ENCODE assay signal across 34 cellular contexts in the genomic region with DNA sequence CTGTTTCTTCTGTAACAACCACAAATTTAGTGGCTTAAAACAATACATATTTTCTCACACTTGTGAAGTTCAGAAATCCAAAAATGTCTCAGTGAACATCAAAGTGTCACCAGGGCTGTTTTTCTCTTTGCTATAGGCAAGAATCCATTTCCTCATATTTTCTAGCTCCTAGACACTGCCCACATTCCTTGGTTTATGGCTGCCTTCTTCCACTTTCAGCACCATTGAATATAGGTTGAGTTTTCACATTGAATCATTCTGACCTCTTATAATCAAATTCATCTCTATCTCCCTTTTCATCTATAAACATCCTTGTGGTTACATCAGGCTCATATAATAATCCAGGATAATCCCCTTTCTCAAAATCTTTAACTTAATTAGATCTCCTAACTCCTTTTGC. TPM values are rescaled to one million over a fixed set of nuclear protein-coding genes. Genes with fewer than 3 reads are reported as not detected.
"Had no signal": no experiment of that assay in that cellular context is flagged by ENCODE, and none has a peak within 500 bp of the region (broad histone marks: within the 10 kb centered on the region; RNA-seq: fewer than 3 reads in every experiment).

No MANE protein-coding gene starts in this region.

- H3K9me3 Mint-ChIP-seq: nephron; stimulated activated naive CD8-positive, alpha-beta T cell treated with anti-CD3 and anti-CD28 coated beads, Interleukin-15, amount 100 ng/mL, for 72 hours had no signal

- DNase-seq: naive thymus-derived CD4-positive, alpha-beta T cell; natural killer cell; nucleus accumbens; pancreas; psoas muscle; right cardiac atrium; right lobe of liver; sigmoid colon; spleen; stimulated activated CD4-positive, alpha-beta T cell treated with anti-CD3 and anti-CD28 coated beads, Interleukin-12 subunit alpha, Interleukin-12 subunit beta, amount 100 ng/mL, for 4 hours; stimulated activated CD4-positive, alpha-beta T cell treated with anti-CD3 and anti-CD28 coated beads, Interleukin-1b, Interleukin-23, amount 100 ng/mL, for 48 hours; stimulated activated CD4-positive, alpha-beta T cell treated with anti-CD3 and anti-CD28 coated beads, Interleukin-4, amount 100 ng/mL, for 1 hour; stimulated activated CD4-positive, alpha-beta T cell treated with anti-CD3 and anti-CD28 coated beads, Interleukin-4, amount 100 ng/mL, for 4 hours; stimulated activated CD8-positive, alpha-beta memory T cell treated with anti-CD3 and anti-CD28 coated beads, Interleukin-4, amount 100 ng/mL, for 48 hours; stimulated activated naive CD4-positive, alpha-beta T cell; stimulated activated naive CD8-positive, alpha-beta T cell treated with anti-CD3 and anti-CD28 coated beads, Interleukin-15, amount 100 ng/mL, for 72 hours; stimulated activated naive CD8-positive, alpha-beta T cell treated with anti-CD3 and anti-CD28 coated beads, Interleukin-15, Interleukin-2, amounts not matched to agents 100 U/mL and 50 U/mL, for 24 hours; substantia nigra; testis; tibial artery; transverse colon; upper lobe of left lung had no signal

- H3K4me3 Mint-ChIP-seq: naive thymus-derived CD4-positive, alpha-beta T cell; natural killer cell; nephron; stimulated activated memory B cell treated with anti-CD40 and anti-IgM and Interleukin-4, amounts not matched to agents 10 μg/mL and 1 μg/mL and 100 μg/mL, for 72 hours; stimulated activated naive CD8-positive, alpha-beta T cell treated with anti-CD3 and anti-CD28 coated beads, Interleukin-15, amount 100 ng/mL, for 72 hours had no signal

- H3K9me3 ChIP-seq: neutrophil, pancreas, psoas muscle, right lobe of liver, sigmoid colon, suprapubic skin, testis, tibial artery, transverse colon, upper lobe of left lung, vagina had no signal

- H3K27me3 ChIP-seq: neutrophil, pancreas, right lobe of liver, sigmoid colon, spleen, suprapubic skin, testis, tibial artery, transverse colon, upper lobe of left lung, vagina had no signal

- H3K27ac Mint-ChIP-seq: naive thymus-derived CD4-positive, alpha-beta T cell; natural killer cell; nephron; progenitor cell of endocrine pancreas; stimulated activated memory B cell treated with anti-CD40 and anti-IgM and Interleukin-4, amounts not matched to agents 10 μg/mL and 1 μg/mL and 100 μg/mL, for 72 hours; stimulated activated naive CD8-positive, alpha-beta T cell treated with anti-CD3 and anti-CD28 coated beads, Interleukin-15, amount 100 ng/mL, for 72 hours had no signal

- H3K4me2 ChIP-seq: smooth muscle cell had no signal

- H3K36me3 ChIP-seq: neutrophil, pancreas, right lobe of liver, sigmoid colon, spleen, suprapubic skin, tibial artery, transverse colon, upper lobe of left lung, vagina had no signal

- H3K27ac ChIP-seq: neutrophil, pancreas, psoas muscle, right lobe of liver, sigmoid colon, skin epidermis, spleen, suprapubic skin, testis, tibial artery, transverse colon, upper lobe of left lung, vagina had no signal

- H3K4me1 ChIP-seq: pancreas, psoas muscle, right lobe of liver, sigmoid colon, spleen, suprapubic skin, testis, tibial artery, transverse colon, upper lobe of left lung, vagina had no signal

- H3K4me3 ChIP-seq: pancreas, psoas muscle, right lobe of liver, sigmoid colon, skin epidermis, smooth muscle cell, spleen, suprapubic skin, testis, tibial artery, transverse colon, upper lobe of left lung, vagina had no signal

- H3K27me3 Mint-ChIP-seq: naive thymus-derived CD4-positive, alpha-beta T cell; progenitor cell of endocrine pancreas; stimulated activated memory B cell treated with anti-CD40 and anti-IgM and Interleukin-4, amounts not matched to agents 10 μg/mL and 1 μg/mL and 100 μg/mL, for 72 hours; stimulated activated naive CD8-positive, alpha-beta T cell treated with anti-CD3 and anti-CD28 coated beads, Interleukin-15, amount 100 ng/mL, for 72 hours had no signal

- H3K4me1 Mint-ChIP-seq: naive thymus-derived CD4-positive, alpha-beta T cell; natural killer cell; nephron; stimulated activated memory B cell treated with anti-CD40 and anti-IgM and Interleukin-4, amounts not matched to agents 10 μg/mL and 1 μg/mL and 100 μg/mL, for 72 hours; stimulated activated naive CD8-positive, alpha-beta T cell treated with anti-CD3 and anti-CD28 coated beads, Interleukin-15, amount 100 ng/mL, for 72 hours had no signal

- H3K36me3 Mint-ChIP-seq: naive thymus-derived CD4-positive, alpha-beta T cell; natural killer cell; stimulated activated memory B cell treated with anti-CD40 and anti-IgM and Interleukin-4, amounts not matched to agents 10 μg/mL and 1 μg/mL and 100 μg/mL, for 72 hours had no signal

RNA-seq across cellular contexts. Expression of a gene that starts 37.0 kb away (rescaled TPM):
- total RNA-seq: naive thymus-derived CD4-positive, alpha-beta T cell; natural killer cell; omental fat pad; osteocyte; pancreas; renal cortical epithelial cell; right cardiac atrium; right lobe of liver; sigmoid colon; spleen; transverse colon; vagina had no signal
- polyA plus RNA-seq: naive thymus-derived CD4-positive, alpha-beta T cell; neural cell; right cardiac atrium; sigmoid colon; smooth muscle cell; spleen had no signal
